Comparison of ENCODE assay signal across 15 cellular contexts in the genomic region with DNA sequence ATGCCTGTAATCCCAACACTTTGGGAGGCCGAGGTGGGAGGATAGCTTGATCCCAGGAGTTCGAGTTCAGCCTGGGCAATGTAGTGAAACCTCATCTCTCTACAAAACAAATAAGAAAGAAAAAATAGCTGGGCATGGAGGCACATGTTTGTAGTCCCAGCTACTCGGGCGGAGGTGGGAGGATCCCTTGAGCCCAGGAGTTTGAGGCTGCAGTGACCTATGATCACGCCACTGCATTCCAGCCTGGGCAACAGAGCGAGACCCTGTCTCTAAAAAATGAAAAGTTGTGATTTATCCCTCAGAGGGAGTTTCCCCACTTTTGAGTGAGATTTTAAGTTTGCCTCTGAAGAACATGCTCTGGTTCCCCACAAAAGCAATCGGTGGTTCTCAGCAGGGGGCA. TPM values are rescaled to one million over a fixed set of nuclear protein-coding genes. Genes with fewer than 3 reads are reported as not detected.
"Had no signal": no experiment of that assay in that cellular context is flagged by ENCODE, and none has a peak within 500 bp of the region (broad histone marks: within the 10 kb centered on the region; RNA-seq: fewer than 3 reads in every experiment).

No MANE protein-coding gene starts in this region.

- H3K4me3 ChIP-seq: esophagus muscularis mucosa, psoas muscle, sigmoid colon had no signal

- H3K27ac ChIP-seq: esophagus muscularis mucosa, psoas muscle, sigmoid colon had no signal

- H3K36me3 ChIP-seq: esophagus muscularis mucosa, sigmoid colon, tibial nerve had no signal

- FAIRE-seq: astrocyte, colon, keratinocyte had no signal

- H3K4me1 ChIP-seq: psoas muscle had no signal

- H3K27me3 ChIP-seq: tibial nerve had no signal

- DNase-seq: activated CD4-positive, alpha-beta T cell treated with anti-CD3 and anti-CD28 coated beads, Interleukin-2, amount 50 U/mL, for 1 hour; activated CD8-positive, alpha-beta memory T cell treated with anti-CD3 and anti-CD28 coated beads for 24 hours; activated naive CD4-positive, alpha-beta T cell treated with anti-CD3 and anti-CD28 coated beads for 36 hours; mesendoderm; natural killer cell; psoas muscle; sigmoid colon; stimulated activated CD4-positive, alpha-beta T cell treated with anti-CD3 and anti-CD28 coated beads, Interleukin-1b, Interleukin-23, amount 100 ng/mL, for 48 hours had no signal

- ATAC-seq: activated CD4-positive, CD25-positive, alpha-beta regulatory T cell treated with anti-CD3 and anti-CD28 coated beads, Interleukin-2, amount 50 U/mL, for 24 hours; natural killer cell; psoas muscle had no signal

- H3K9me3 ChIP-seq: esophagus muscularis mucosa, psoas muscle, sigmoid colon, tibial nerve had no signal

RNA-seq across cellular contexts. Expression of gene BMP7, which starts 17.4 kb away (rescaled TPM):
- polyA plus RNA-seq: liver had no signal

RNA-seq across cellular contexts. Expression of gene SPO11, which starts 45.7 kb away (rescaled TPM):
- polyA plus RNA-seq: keratinocyte, liver, psoas muscle, sigmoid colon had no signal
